Comparison of ENCODE assay signal across 26 cellular contexts in genomic region chr2:199535445-199536177, GRCh38.
"Had no signal": no experiment of that assay in that cellular context is flagged by ENCODE, and none has a peak within 500 bp of the region (broad histone marks: within the 10 kb centered on the region; RNA-seq: fewer than 3 reads in every experiment).

No MANE protein-coding gene starts in this region.

- H3K36me3 ChIP-seq: Peyer's patch, SJCRH30, WERI-Rb-1 had no signal

- ATAC-seq: activated CD4-positive, alpha-beta T cell treated with anti-CD3 and anti-CD28 coated beads for 36 hours; activated T-helper 17 cell treated with anti-CD3 and anti-CD28 coated beads, Interleukin-2, amount 50 U/mL, for 72 hours had no signal

- H3K27ac ChIP-seq: Peyer's patch, RWPE1, SJCRH30, WERI-Rb-1 had no signal

- H3K4me2 ChIP-seq: SK-N-SH had no signal

- H3K4me3 ChIP-seq: Peyer's patch, SJCRH30 had no signal

- H3K9ac ChIP-seq: SK-N-SH had no signal

- H3K27me3 ChIP-seq: Peyer's patch, SJCRH30 had no signal

- H3K9me3 ChIP-seq: Peyer's patch, SJCRH30, SK-N-SH had no signal

- DNase-seq: activated CD4-positive, alpha-beta memory T cell treated with anti-CD3 and anti-CD28 coated beads, Interleukin-2, amount 10 ng/mL, durations not matched to agents 7 days and 5 days; activated CD4-positive, alpha-beta T cell treated with anti-CD3 and anti-CD28 coated beads for 36 hours; activated CD4-positive, alpha-beta T cell treated with anti-CD3 and anti-CD28 coated beads, Interleukin-2, amount 50 U/mL, for 1 hour; activated gamma-delta T cell; activated naive CD4-positive, alpha-beta T cell treated with anti-CD3 and anti-CD28 coated beads for 36 hours; activated T-cell treated with anti-CD3 and anti-CD28 coated beads for 4 hours; activated T-cell treated with anti-CD3 and anti-CD28 coated beads, Interleukin-2, amount 50 U/mL, for 48 hours; amygdala; cortex of kidney; NCI-H1048; NCI-H146; NCI-H187 treated with DMSO at 0.1 percent for 48 hours; NCI-H2081 treated with DMSO at 0.1 percent for 48 hours; NCI-H2171; NCI-H2227 treated with DMSO at 0.1 percent for 48 hours; NCI-H446 treated with DMSO at 0.1 percent for 48 hours; NCI-H524 treated with DMSO at 0.1 percent for 48 hours; NCI-H82; Peyer's patch; Right ventricle myocardium superior; SJCRH30; SK-N-SH; T-helper 1 cell; WERI-Rb-1 had no signal

- H3K4me1 ChIP-seq: Peyer's patch, SJCRH30 had no signal
